10 cellular contexts compared by ENCODE assay signal in genomic region chr6:15622045-15622750, GRCh38. TPM values are rescaled to one million over a fixed set of nuclear protein-coding genes. Genes with fewer than 3 reads are reported as not detected.
DNase-seq lines count a peak whose midpoint lies in the region; ATAC-seq and TF ChIP-seq lines count a peak whose summit lies in the region.
"Had no signal": no experiment of that assay in that cellular context is flagged by ENCODE, and none has a peak within 500 bp of the region (broad histone marks: within the 10 kb centered on the region; RNA-seq: fewer than 3 reads in every experiment).

No MANE protein-coding gene starts in this region.

- no peak for DNase-seq in activated naive CD8-positive, alpha-beta T cell treated with anti-CD3 and anti-CD28 coated beads, Interleukin-2, amount 50 U/mL, for 24 hours
- DNase-seq in activated naive CD8-positive, alpha-beta T cell treated with anti-CD3 and anti-CD28 coated beads for 36 hours, result no peak
- no peak for DNase-seq in T-helper 2 cell treated with Interferon-gamma antibody and Interleukin-4, amounts not matched to agents 5 μg/mL and 100 μg/mL, for 36 hours (ENCODE audit: low spot score)
- DNase-seq in glutamatergic neuron (no peak), NCI-H82 (lab: John Stamatoyannopoulos, UW) (no peak), foreskin melanocyte (no peak)
- no peak for DNase-seq in activated naive CD4-positive, alpha-beta T cell treated with anti-CD3 and anti-CD28 coated beads, Interleukin-2, amount 50 U/mL, for 72 hours (ENCODE audit: low spot score in 2 of 2)

- no peak overlapping the region for H3K9ac ChIP-seq in stomach smooth muscle (ENCODE audit: low read length in 2 of 2)

- TF ChIP-seq CTCF in glutamatergic neuron (IDR thresholded peaks at IDR 0.05; ENCODE audit: partially characterized antibody, unreplicated experiment), result no peak

- peaks cover 51% of the 10 kb centered on the region for H3K4me1 Mint-ChIP-seq in activated naive CD8-positive, alpha-beta T cell treated with anti-CD3 and anti-CD28 coated beads, Interleukin-2, amount 50 U/mL, for 24 hours
- H3K4me1 Mint-ChIP-seq in activated naive CD8-positive, alpha-beta T cell treated with anti-CD3 and anti-CD28 coated beads for 36 hours, result peaks cover 55% of the 10 kb centered on the region
- H3K4me1 Mint-ChIP-seq in T-helper 2 cell treated with Interferon-gamma antibody and Interleukin-4, amounts not matched to agents 5 μg/mL and 100 μg/mL, for 36 hours (ENCODE audit: low read depth), result peaks cover 42% of the 10 kb centered on the region
- peaks cover 40% of the 10 kb centered on the region for H3K4me1 Mint-ChIP-seq in glutamatergic neuron (ENCODE audit: low read depth, unreplicated experiment)

- no peaks in the 10 kb centered on the region for H3K27me3 Mint-ChIP-seq in activated naive CD8-positive, alpha-beta T cell treated with anti-CD3 and anti-CD28 coated beads, Interleukin-2, amount 50 U/mL, for 24 hours
- no peaks in the 10 kb centered on the region for H3K27me3 Mint-ChIP-seq in activated naive CD8-positive, alpha-beta T cell treated with anti-CD3 and anti-CD28 coated beads for 36 hours
- H3K27me3 Mint-ChIP-seq in T-helper 2 cell treated with Interferon-gamma antibody and Interleukin-4, amounts not matched to agents 5 μg/mL and 100 μg/mL, for 36 hours (ENCODE audit: low read depth), result no peaks in the 10 kb centered on the region
- peaks cover 3% of the 10 kb centered on the region for H3K27me3 Mint-ChIP-seq in glutamatergic neuron (ENCODE audit: unreplicated experiment)

- peaks cover 6% of the 10 kb centered on the region for H3K36me3 Mint-ChIP-seq in activated naive CD8-positive, alpha-beta T cell treated with anti-CD3 and anti-CD28 coated beads, Interleukin-2, amount 50 U/mL, for 24 hours (ENCODE audit: low read depth)
- H3K36me3 Mint-ChIP-seq in activated naive CD8-positive, alpha-beta T cell treated with anti-CD3 and anti-CD28 coated beads for 36 hours, result peaks cover 14% of the 10 kb centered on the region
- peaks cover 12% of the 10 kb centered on the region for H3K36me3 Mint-ChIP-seq in T-helper 2 cell treated with Interferon-gamma antibody and Interleukin-4, amounts not matched to agents 5 μg/mL and 100 μg/mL, for 36 hours (ENCODE audit: low read depth)
- H3K36me3 Mint-ChIP-seq in glutamatergic neuron (ENCODE audit: unreplicated experiment), result no peaks in the 10 kb centered on the region
- H3K36me3 Mint-ChIP-seq in activated naive CD4-positive, alpha-beta T cell treated with anti-CD3 and anti-CD28 coated beads, Interleukin-2, amount 50 U/mL, for 72 hours, result peaks cover 0 to under 1% of the 10 kb centered on the region in 2 donors

- peaks cover 0 to 3% of the 10 kb centered on the region in 2 donors for H3K36me3 ChIP-seq in stomach smooth muscle (ENCODE audit: control insufficient read depth in 2 of 2, insufficient read depth in 2 of 2, low read length in 2 of 2)

- H3K9me3 Mint-ChIP-seq in activated naive CD8-positive, alpha-beta T cell treated with anti-CD3 and anti-CD28 coated beads, Interleukin-2, amount 50 U/mL, for 24 hours, result no peaks in the 10 kb centered on the region
- peaks cover 1% of the 10 kb centered on the region for H3K9me3 Mint-ChIP-seq in activated naive CD8-positive, alpha-beta T cell treated with anti-CD3 and anti-CD28 coated beads for 36 hours
- no peaks in the 10 kb centered on the region for H3K9me3 Mint-ChIP-seq in T-helper 2 cell treated with Interferon-gamma antibody and Interleukin-4, amounts not matched to agents 5 μg/mL and 100 μg/mL, for 36 hours
- H3K9me3 Mint-ChIP-seq in glutamatergic neuron (ENCODE audit: unreplicated experiment), result no peaks in the 10 kb centered on the region
- no peaks in the 10 kb centered on the region for H3K9me3 Mint-ChIP-seq in activated naive CD4-positive, alpha-beta T cell treated with anti-CD3 and anti-CD28 coated beads, Interleukin-2, amount 50 U/mL, for 72 hours

- H3K27ac ChIP-seq in stomach smooth muscle (ENCODE audit: low read length), result peak overlapping the region; percentile 18
- H3K27ac ChIP-seq: epithelial cell of prostate had no signal

- H3K27me3 ChIP-seq in stomach smooth muscle (ENCODE audit: control insufficient read depth in 1 of 2, insufficient read depth in 2 of 2, low read length in 2 of 2), result no peaks in the 10 kb centered on the region

- H3K4me1 ChIP-seq in stomach smooth muscle (ENCODE audit: control insufficient read depth, insufficient read depth, low read length), result peaks cover 9% of the 10 kb centered on the region

- H3K4me3 Mint-ChIP-seq in activated naive CD8-positive, alpha-beta T cell treated with anti-CD3 and anti-CD28 coated beads, Interleukin-2, amount 50 U/mL, for 24 hours, result no peak overlapping the region
- H3K4me3 Mint-ChIP-seq in activated naive CD8-positive, alpha-beta T cell treated with anti-CD3 and anti-CD28 coated beads for 36 hours, result no peak overlapping the region
- H3K4me3 Mint-ChIP-seq in T-helper 2 cell treated with Interferon-gamma antibody and Interleukin-4, amounts not matched to agents 5 μg/mL and 100 μg/mL, for 36 hours, result no peak overlapping the region
- H3K4me3 Mint-ChIP-seq in glutamatergic neuron (ENCODE audit: unreplicated experiment), result peak overlapping the region; percentile 80

- H3K4me3 ChIP-seq in stomach smooth muscle (ENCODE audit: low read length in 2 of 2), result no peak overlapping the region
- H3K4me3 ChIP-seq: skin epidermis had no signal

- H3K9me3 ChIP-seq in stomach smooth muscle (ENCODE audit: control insufficient read depth in 2 of 2, low read length in 2 of 2), result no peaks in the 10 kb centered on the region

- ATAC-seq in activated naive CD8-positive, alpha-beta T cell treated with anti-CD3 and anti-CD28 coated beads, Interleukin-2, amount 50 U/mL, for 24 hours, result no peak
- no peak for ATAC-seq in activated naive CD4-positive, alpha-beta T cell treated with anti-CD3 and anti-CD28 coated beads, Interleukin-2, amount 50 U/mL, for 72 hours

- peak overlapping the region; percentile 3 for H3K27ac Mint-ChIP-seq in activated naive CD8-positive, alpha-beta T cell treated with anti-CD3 and anti-CD28 coated beads, Interleukin-2, amount 50 U/mL, for 24 hours
- no peak overlapping the region for H3K27ac Mint-ChIP-seq in activated naive CD8-positive, alpha-beta T cell treated with anti-CD3 and anti-CD28 coated beads for 36 hours
- H3K27ac Mint-ChIP-seq in T-helper 2 cell treated with Interferon-gamma antibody and Interleukin-4, amounts not matched to agents 5 μg/mL and 100 μg/mL, for 36 hours, result peak overlapping the region; percentile 24
- peak overlapping the region; percentile 88 for H3K27ac Mint-ChIP-seq in glutamatergic neuron (ENCODE audit: unreplicated experiment)
- no peak overlapping the region for H3K27ac Mint-ChIP-seq in activated naive CD4-positive, alpha-beta T cell treated with anti-CD3 and anti-CD28 coated beads, Interleukin-2, amount 50 U/mL, for 72 hours

RNA-seq across cellular contexts. Expression of gene DTNBP1, which starts 40.6 kb away (rescaled TPM):
- total RNA-seq in activated naive CD8-positive, alpha-beta T cell treated with anti-CD3 and anti-CD28 coated beads for 36 hours, result 10 to 100 TPM; 19.0 to 19.1 TPM
- total RNA-seq in glutamatergic neuron (ENCODE audit: unreplicated experiment), result 13.2 TPM
- 10 to 100 TPM; 14.1 to 24.5 TPM for total RNA-seq in activated naive CD4-positive, alpha-beta T cell treated with anti-CD3 and anti-CD28 coated beads, Interleukin-2, amount 50 U/mL, for 72 hours

Comparison
In these comparisons a context has a peak if more than half of its experiments do, and no peak if none do; other contexts are left out.
1. H3K27ac Mint-ChIP-seq: peak in activated naive CD8-positive, alpha-beta T cell treated with anti-CD3 and anti-CD28 coated beads, Interleukin-2, amount 50 U/mL, for 24 hours (single experiment), T-helper 2 cell treated with Interferon-gamma antibody and Interleukin-4, amounts not matched to agents 5 μg/mL and 100 μg/mL, for 36 hours (single experiment) and glutamatergic neuron (single experiment); none in activated naive CD8-positive, alpha-beta T cell treated with anti-CD3 and anti-CD28 coated beads for 36 hours (single experiment) and activated naive CD4-positive, alpha-beta T cell treated with anti-CD3 and anti-CD28 coated beads, Interleukin-2, amount 50 U/mL, for 72 hours (0 of 2).